Comparison of ENCODE assay signal across 10 cellular contexts in the genomic region with DNA sequence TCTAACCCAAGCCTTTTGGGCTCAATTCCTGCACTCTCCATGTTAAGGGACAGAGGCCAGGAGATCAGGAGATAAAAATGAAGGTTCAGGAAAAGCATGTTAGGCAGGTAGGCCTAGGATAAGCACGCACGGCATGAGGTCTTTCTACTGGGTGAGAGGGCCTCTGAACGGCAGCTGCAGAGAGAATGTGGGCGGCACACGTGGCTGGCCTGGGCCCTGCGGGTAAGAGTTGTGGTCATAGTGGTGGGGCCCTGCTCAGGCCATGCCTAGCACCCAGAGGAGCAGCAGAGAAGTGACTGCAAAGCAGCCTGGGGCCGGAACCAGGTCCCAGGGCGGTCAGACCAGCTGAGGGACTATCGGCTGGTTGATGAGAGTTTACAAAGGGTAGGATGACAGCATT. TPM values are rescaled to one million over a fixed set of nuclear protein-coding genes. Genes with fewer than 3 reads are reported as not detected.
DNase-seq lines count a peak whose midpoint lies in the region; ATAC-seq and TF ChIP-seq lines count a peak whose summit lies in the region.
"Had no signal": no experiment of that assay in that cellular context is flagged by ENCODE, and none has a peak within 500 bp of the region (broad histone marks: within the 10 kb centered on the region; RNA-seq: fewer than 3 reads in every experiment).

No MANE protein-coding gene starts in this region.

- TF ChIP-seq CTCF in HL-60 (IDR thresholded peaks at IDR 0.05; ENCODE audit: insufficient read depth, low read length), result no peak
- no peak for TF ChIP-seq CTCF in choroid plexus epithelial cell (conservative IDR thresholded peaks at IDR 0.05; ENCODE audit: low read depth, low read length)

- H3K9me3 Mint-ChIP-seq in activated naive CD4-positive, alpha-beta T cell treated with anti-CD3 and anti-CD28 coated beads for 36 hours, result no peaks in the 10 kb centered on the region

- H3K27me3 ChIP-seq in HL-60 (ENCODE audit: insufficient read depth, poor library complexity, severe bottlenecking), result no peaks in the 10 kb centered on the region
- H3K27me3 ChIP-seq in H7 (ENCODE audit: control insufficient read depth, insufficient read depth, low read length), result peaks cover 6% of the 10 kb centered on the region

- no peak overlapping the region for H3K4me3 ChIP-seq in HL-60 (replicated peaks; ENCODE audit: insufficient read depth, low read length)
- H3K4me3 ChIP-seq in choroid plexus epithelial cell (ENCODE audit: low read depth, low read length), result no peak overlapping the region
- H3K4me3 ChIP-seq in H7 (ENCODE audit: insufficient read depth, low read depth, low read length), result no peak overlapping the region

- peaks cover 6% of the 10 kb centered on the region for H3K4me1 Mint-ChIP-seq in activated naive CD4-positive, alpha-beta T cell treated with anti-CD3 and anti-CD28 coated beads for 36 hours (ENCODE audit: low read depth)

- H3K27ac ChIP-seq in HL-60 (replicated peaks) (peak overlapping the region; percentile 76), caudate nucleus (ENCODE audit: low read depth, low read length) (no peak overlapping the region)

- no peak for DNase-seq in activated naive CD4-positive, alpha-beta T cell treated with anti-CD3 and anti-CD28 coated beads for 36 hours
- DNase-seq in activated naive CD4-positive, alpha-beta T cell (lab: John Stamatoyannopoulos, UW), result no peak
- DNase-seq in HL-60 (ENCODE audit: low read depth in 1 of 2, low spot score in 1 of 2) (peak; percentile 82 to 94), choroid plexus epithelial cell (ENCODE audit: low read depth) (peak; percentile 69), H7 (no peak), caudate nucleus (lab: John Stamatoyannopoulos, UW) (no peak), epidermal melanocyte (ENCODE audit: insufficient read length, low spot score) (no peak)
- DNase-seq: amygdala, NCI-H526 had no signal

- CTCF ChIA-PET in activated naive CD4-positive, alpha-beta T cell treated with anti-CD3 and anti-CD28 coated beads for 36 hours (lab: Charles Lee), result no interaction called here

- H3K4me3 Mint-ChIP-seq in activated naive CD4-positive, alpha-beta T cell treated with anti-CD3 and anti-CD28 coated beads for 36 hours, result no peak overlapping the region

- H3K27ac Mint-ChIP-seq in activated naive CD4-positive, alpha-beta T cell treated with anti-CD3 and anti-CD28 coated beads for 36 hours, result peak overlapping the region; percentile 57

- no peaks in the 10 kb centered on the region for H3K36me3 Mint-ChIP-seq in activated naive CD4-positive, alpha-beta T cell treated with anti-CD3 and anti-CD28 coated beads for 36 hours (ENCODE audit: low read depth)

- intact Hi-C loops in activated naive CD4-positive, alpha-beta T cell treated with anti-CD3 and anti-CD28 coated beads for 36 hours (cut with micrococcal nuclease), result no loop called here

- no peak for ATAC-seq in HG02840 (IDR thresholded peaks at IDR 0.05; ENCODE audit: low FRiP score, unreplicated experiment)

- peaks cover 15% of the 10 kb centered on the region for H3K27me3 Mint-ChIP-seq in activated naive CD4-positive, alpha-beta T cell treated with anti-CD3 and anti-CD28 coated beads for 36 hours (ENCODE audit: low read depth)

- H3K36me3 ChIP-seq in H7 (replicated peaks; ENCODE audit: control insufficient read depth, insufficient read depth, low read length), result no peaks in the 10 kb centered on the region

RNA-seq across cellular contexts. Expression of gene FOXO6, which starts 7.5 kb away (rescaled TPM):
- under 1 TPM in 1 of 2 experiments, not detected in 1; 0.15 TPM for total RNA-seq in activated naive CD4-positive, alpha-beta T cell treated with anti-CD3 and anti-CD28 coated beads for 36 hours
- total RNA-seq in H7 (2014; rRNA removed; shearing (Covaris generic)), result 0.97 and 1.00 TPM in 2 replicates

Comparison
In these comparisons a context has a peak if more than half of its experiments do, and no peak if none do; other contexts are left out.
1. DNase-seq: peak in HL-60 (2 of 2) and choroid plexus epithelial cell (single experiment); none in activated naive CD4-positive, alpha-beta T cell treated with anti-CD3 and anti-CD28 coated beads for 36 hours (single experiment), activated naive CD4-positive, alpha-beta T cell (0 of 4), H7 (single experiment), caudate nucleus (0 of 61) and epidermal melanocyte (single experiment).